ENCODE assay signal across 21 cellular contexts in genomic region chr3:28250999-28251398, GRCh38. TPM values are rescaled to one million over a fixed set of nuclear protein-coding genes. Genes with fewer than 3 reads are reported as not detected.
DNase-seq lines count a peak whose midpoint lies in the region; ATAC-seq, FAIRE-seq and TF ChIP-seq lines count a peak whose summit lies in the region.
"Had no signal": no experiment of that assay in that cellular context is flagged by ENCODE, and none has a peak within 500 bp of the region (broad histone marks: within the 10 kb centered on the region; RNA-seq: fewer than 3 reads in every experiment).

No MANE protein-coding gene starts in this region.

- H3K23ac ChIP-seq in IMR-90 (ENCODE audit: low read depth, low read length), result no peak overlapping the region

- no peak overlapping the region for H3K56ac ChIP-seq in IMR-90 (ENCODE audit: extremely low read depth, insufficient read depth, low read length)

- dilution Hi-C loops in IMR-90 (cut with HindIII; ENCODE audit: low sequenced_read_pairs, unreplicated experiment), result no loop called here

- peaks cover 33 to 40% of the 10 kb centered on the region in 2 experiments for H3K79me1 ChIP-seq in IMR-90 (ENCODE audit: low read depth in 1 of 2, low read length in 2 of 2)

- no TSS peak for BruUV-seq in IMR-90 (replicated peaks; lab: Mats Ljungman, UMichigan)

- no peak overlapping the region for H2BK15ac ChIP-seq in IMR-90 (ENCODE audit: low read depth, low read length)

- intact Hi-C loops in CD4-positive, alpha-beta T cell (cut with DNase I, micrococcal nuclease), result no loop called here
- intact Hi-C loops in IMR-90 (cut with micrococcal nuclease), result no loop called here
- intact Hi-C loops in Right ventricle myocardium inferior (cut with DNase I), result no loop called here

- no peak overlapping the region for H3K9ac ChIP-seq in IMR-90 (ENCODE audit: low read depth, low read length)

- no peak overlapping the region for H4K91ac ChIP-seq in IMR-90 (ENCODE audit: insufficient read depth, low read depth, low read length)

- H3K4ac ChIP-seq in IMR-90 (ENCODE audit: low read depth, low read length), result no peak overlapping the region

- peaks cover 6% of the 10 kb centered on the region for H3K36me3 Mint-ChIP-seq in CD4-positive, alpha-beta T cell (ENCODE audit: low read depth)
- H3K36me3 Mint-ChIP-seq in effector memory CD8-positive, alpha-beta T cell (ENCODE audit: insufficient read depth), result peaks cover 12% of the 10 kb centered on the region

- H3K27ac ChIP-seq in CD4-positive, alpha-beta T cell (ENCODE audit: low read depth, low read length), result no peak overlapping the region
- H3K27ac ChIP-seq in IMR-90 (ENCODE audit: insufficient read depth, low read length), result no peak overlapping the region
- H3K27ac ChIP-seq: breast epithelium, left ventricle myocardium inferior had no signal

- no peak overlapping the region for H4K8ac ChIP-seq in IMR-90 (ENCODE audit: low read depth in 2 of 2, low read length in 2 of 2)

- no CpG with 5 or more reads among the region's 3 CpGs for WGBS in IMR-90 (ENCODE audit: extremely low coverage in 2 of 2, insufficient read length in 1 of 2), 2 experiments

- TF ChIP-seq CTCF in CD4-positive, alpha-beta T cell (IDR thresholded peaks at IDR 0.05), result no peak
- TF ChIP-seq CTCF in IMR-90 (conservative IDR thresholded peaks at IDR 0.05; ENCODE audit: low read depth, low read length), result no peak

- H3K18ac ChIP-seq in IMR-90 (ENCODE audit: low read depth, low read length), result no peak overlapping the region

- H2AFZ ChIP-seq in IMR-90 (replicated peaks; ENCODE audit: low read length, poor library complexity), result no peak overlapping the region

- peaks cover 11% of the 10 kb centered on the region; the same call in 1 of the 2 replicates for H3K9me1 ChIP-seq in IMR-90 (ENCODE audit: insufficient read depth, low read length)

- H3K27me3 Mint-ChIP-seq in CD4-positive, alpha-beta T cell, result no peaks in the 10 kb centered on the region
- H3K27me3 Mint-ChIP-seq in effector memory CD8-positive, alpha-beta T cell, result no peaks in the 10 kb centered on the region
- H3K27me3 Mint-ChIP-seq: stimulated activated naive B cell treated with anti-CD40 and anti-IgM and Interleukin-4, amounts not matched to agents 10 μg/mL and 1 μg/mL and 100 μg/mL, for 72 hours had no signal

- CTCF ChIA-PET in CD4-positive, alpha-beta T cell (lab: Charles Lee), result interaction anchor here (0.6 kb wide), 1 partner anchor 24 kb away, joined by 3 read pairs; no protein-coding TSS in a partner anchor
- CTCF ChIA-PET in IMR-90 (lab: Yijun Ruan, JAX), result no interaction called here

- no peak overlapping the region for H3K4me3 ChIP-seq in IMR-90 (ENCODE audit: insufficient read depth, low read depth, low read length)
- H3K4me3 ChIP-seq: breast epithelium, left ventricle myocardium inferior had no signal

- ATAC-seq in CD4-positive, alpha-beta T cell (ENCODE audit: poor library complexity), result no peak
- ATAC-seq in IMR-90 (ENCODE audit: low read depth) (peak; percentile 54), esophagus mucosa (no peak), Right ventricle myocardium inferior (no peak)
- ATAC-seq in effector memory CD8-positive, alpha-beta T cell (replicated peaks), result no peak

- peak overlapping the region; percentile 55; the same call in 1 of the 2 replicates for H3K4me2 ChIP-seq in IMR-90 (ENCODE audit: low read depth, low read length)

- no peak overlapping the region for H3K4me3 Mint-ChIP-seq in CD4-positive, alpha-beta T cell
- H3K4me3 Mint-ChIP-seq in effector memory CD8-positive, alpha-beta T cell, result peak overlapping the region; percentile 27 to 51
- H3K4me3 Mint-ChIP-seq: stimulated activated naive B cell treated with anti-CD40 and anti-IgM and Interleukin-4, amounts not matched to agents 10 μg/mL and 1 μg/mL and 100 μg/mL, for 72 hours had no signal

- no peak for TF ChIP-seq POLR2A in IMR-90 (IDR thresholded peaks at IDR 0.05; ENCODE audit: low read depth, low read length)

- DNase-seq in NCI-H2171 treated with DMSO at 0.1 percent for 48 hours (lab: John Stamatoyannopoulos, UW) (peak; percentile 0), NCI-H2171 (lab: John Stamatoyannopoulos, UW) (no peak), IMR-90 (peak; percentile 21), GM19239 (ENCODE audit: insufficient read length, low spot score) (no peak), Right ventricle myocardium inferior (ENCODE audit: missing footprints) (no peak)
- no peak for DNase-seq in CD4-positive, alpha-beta T cell
- no peak for DNase-seq in effector memory CD8-positive, alpha-beta T cell
- DNase-seq: activated CD4-positive, alpha-beta T cell treated with anti-CD3 and anti-CD28 coated beads for 1 hour; DMS79 treated with DMSO at 0.1 percent for 48 hours; erythroblast; left ventricle myocardium inferior; NCI-H1105; NCI-H2107; NCI-H748 treated with DMSO at 0.1 percent for 48 hours; nucleus accumbens; stimulated activated naive B cell treated with anti-CD40 and anti-IgM and Interleukin-4, amounts not matched to agents 10 μg/mL and 1 μg/mL and 100 μg/mL, for 72 hours; T-helper 9 cell; trophoblast cell had no signal

- H3K27ac Mint-ChIP-seq in CD4-positive, alpha-beta T cell, result peak overlapping the region; percentile 16
- H3K27ac Mint-ChIP-seq in effector memory CD8-positive, alpha-beta T cell, result peak overlapping the region; percentile 50 to 72
- H3K27ac Mint-ChIP-seq: stimulated activated naive B cell treated with anti-CD40 and anti-IgM and Interleukin-4, amounts not matched to agents 10 μg/mL and 1 μg/mL and 100 μg/mL, for 72 hours had no signal

- no peak overlapping the region for H4K5ac ChIP-seq in IMR-90 (ENCODE audit: low read depth, low read length)

- peaks cover 74% of the 10 kb centered on the region for H3K4me1 Mint-ChIP-seq in CD4-positive, alpha-beta T cell (ENCODE audit: low read depth)
- H3K4me1 Mint-ChIP-seq in effector memory CD8-positive, alpha-beta T cell (ENCODE audit: low read depth in 2 of 2), result peaks cover 60 to 71% of the 10 kb centered on the region in 2 donors

- H3K9me3 Mint-ChIP-seq in CD4-positive, alpha-beta T cell, result no peaks in the 10 kb centered on the region
- no peaks in the 10 kb centered on the region for H3K9me3 Mint-ChIP-seq in effector memory CD8-positive, alpha-beta T cell
- H3K9me3 Mint-ChIP-seq: stimulated activated naive B cell treated with anti-CD40 and anti-IgM and Interleukin-4, amounts not matched to agents 10 μg/mL and 1 μg/mL and 100 μg/mL, for 72 hours had no signal

- in situ Hi-C loops in IMR-90 (cut with MboI; ENCODE audit: low sequenced_read_pairs), result no loop called here

- H3K36me3 ChIP-seq in IMR-90 (ENCODE audit: control insufficient read depth, insufficient read depth, low read length), result no peaks in the 10 kb centered on the region
- H3K36me3 ChIP-seq: breast epithelium, left ventricle myocardium inferior had no signal

- H2BK20ac ChIP-seq in IMR-90 (ENCODE audit: low read depth, low read length), result no peak overlapping the region

- no peak overlapping the region for H2BK5ac ChIP-seq in IMR-90 (ENCODE audit: low read depth, low read length, poor library complexity, severe bottlenecking)

- no peak for FAIRE-seq in GM19239 (lab: Jason Lieb, UNC)
- FAIRE-seq: A204.1 had no signal

- H2AK9ac ChIP-seq in IMR-90 (replicated peaks; ENCODE audit: low read depth, low read length, poor library complexity), result no peak overlapping the region

- no peak for TF ChIP-seq RAD21 in IMR-90 (IDR thresholded peaks at IDR 0.05; ENCODE audit: low read length)

- POLR2A ChIA-PET in CD4-positive, alpha-beta T cell (lab: Charles Lee), result interaction anchor here (1.0 kb wide), 1 partner anchor 370 kb away, joined by 3 read pairs; no protein-coding TSS in a partner anchor
- POLR2A ChIA-PET in IMR-90 (lab: Charles Lee; ENCODE audit: unreplicated experiment), result no interaction called here

- no peaks in the 10 kb centered on the region for H3K27me3 ChIP-seq in CD4-positive, alpha-beta T cell (ENCODE audit: control insufficient read depth, insufficient read depth, low read length)
- no peaks in the 10 kb centered on the region for H3K27me3 ChIP-seq in IMR-90 (ENCODE audit: control insufficient read depth, insufficient read depth, low read length)
- H3K27me3 ChIP-seq: breast epithelium had no signal

- H3K4me1 ChIP-seq in IMR-90 (ENCODE audit: control insufficient read depth, insufficient read depth, low read length), result peaks cover 3% of the 10 kb centered on the region
- H3K4me1 ChIP-seq: breast epithelium had no signal

- H2AK5ac ChIP-seq in IMR-90 (ENCODE audit: low read depth, low read length), result no peak overlapping the region

- H3K14ac ChIP-seq in IMR-90 (replicated peaks; ENCODE audit: low read depth, low read length), result no peak overlapping the region

- H4K20me1 ChIP-seq in IMR-90 (ENCODE audit: insufficient read depth, low read length), result peaks cover 11% of the 10 kb centered on the region

- no peak overlapping the region for H2BK120ac ChIP-seq in IMR-90 (ENCODE audit: low read depth, low read length)

- H3K9me3 ChIP-seq in CD4-positive, alpha-beta T cell (ENCODE audit: control insufficient read depth, low read length), result no peaks in the 10 kb centered on the region
- no peaks in the 10 kb centered on the region for H3K9me3 ChIP-seq in IMR-90 (ENCODE audit: control insufficient read depth, insufficient read depth, low read length)
- H3K9me3 ChIP-seq: breast epithelium, left ventricle myocardium inferior had no signal

TF ChIP-seq in IMR-90, 13 proteins besides CTCF, POLR2A, EP300 and RAD21:
- TF ChIP-seq MAFK (IDR thresholded peaks at IDR 0.05; ENCODE audit: low read depth, low read length), result 0 out of 2 replicates have a peak, but pooled peaks have one; percentile 7
- TF ChIP-seq BHLHE40 (IDR thresholded peaks at IDR 0.05; ENCODE audit: low read depth, low read length), result 0 out of 2 replicates have a peak, but pooled peaks have one; percentile 31
- TF ChIP-seq RCOR1 (IDR thresholded peaks at IDR 0.05; ENCODE audit: insufficient replicate concordance, low read length), result no peak

RNA-seq across cellular contexts. Expression of gene CMC1, which starts 9.6 kb away (rescaled TPM):
- 1 to 10 TPM; 5.0 to 6.6 TPM for total RNA-seq in CD4-positive, alpha-beta T cell
- total RNA-seq in IMR-90 (2012; rRNA removed), result 1.6 and 2.8 TPM in 2 replicates
- polyA plus RNA-seq in IMR-90 (2012; rRNA removed), result 16.0 and 18.3 TPM in 2 replicates
- polyA plus RNA-seq in IMR-90 (2012; cell fraction: cytosol; rRNA removed), result 12.5 and 15.4 TPM in 2 replicates
- polyA plus RNA-seq in IMR-90 (2012; cell fraction: nucleus; rRNA removed; ENCODE audit: low replicate concordance), result 3.4 and 11.0 TPM in 2 replicates
- total RNA-seq in esophagus mucosa, result 12.2 TPM
- 35.7 TPM for total RNA-seq in Right ventricle myocardium inferior

Comparison
In these comparisons a context has a peak if more than half of its experiments do, and no peak if none do; other contexts are left out.
1. DNase-seq: peak in NCI-H2171 treated with DMSO at 0.1 percent for 48 hours (single experiment) and IMR-90 (single experiment); none in NCI-H2171 (single experiment), CD4-positive, alpha-beta T cell (0 of 10), effector memory CD8-positive, alpha-beta T cell (0 of 3), GM19239 (single experiment) and Right ventricle myocardium inferior (single experiment).